In genomic region chr16:81445143-81445922, GRCh38 we compare ENCODE assay signal across 8 cellular contexts. TPM values are rescaled to one million over a fixed set of nuclear protein-coding genes. Genes with fewer than 3 reads are reported as not detected.
DNase-seq lines count a peak whose midpoint lies in the region; ATAC-seq and TF ChIP-seq lines count a peak whose summit lies in the region.

No MANE protein-coding gene starts in this region.

- peak; percentile 26 for ATAC-seq in HG02884 (IDR thresholded peaks at IDR 0.05; ENCODE audit: unreplicated experiment)
- peak; percentile 54 for ATAC-seq in stimulated activated effector memory CD8-positive, alpha-beta T cell treated with anti-CD3 and anti-CD28 coated beads, Interleukin-12 subunit alpha, Interleukin-12 subunit beta, amount 100 ng/mL, for 72 hours
- no peak for ATAC-seq in GM21825 (IDR thresholded peaks at IDR 0.05; ENCODE audit: unreplicated experiment)

- no peak for TF ChIP-seq POLR2A in breast epithelium (IDR thresholded peaks at IDR 0.05)

- H3K4me1 Mint-ChIP-seq in stimulated activated effector memory CD8-positive, alpha-beta T cell treated with anti-CD3 and anti-CD28 coated beads, Interleukin-12 subunit alpha, Interleukin-12 subunit beta, amount 100 ng/mL, for 72 hours = peaks cover 63% of the 10 kb centered on the region

- peak overlapping the region; percentile 86 to 95 (median 87) for H3K4me3 ChIP-seq in breast epithelium
- peak overlapping the region; percentile 63 for H3K4me3 ChIP-seq in kidney epithelial cell (ENCODE audit: low read depth, low read length)

- intact Hi-C loops in breast epithelium (cut with DNase I; ENCODE audit: low total_unique reads) = no loop called here

- H3K27ac ChIP-seq in breast epithelium = peak overlapping the region; percentile 87 to 95

- H3K27ac Mint-ChIP-seq in stimulated activated effector memory CD8-positive, alpha-beta T cell treated with anti-CD3 and anti-CD28 coated beads, Interleukin-12 subunit alpha, Interleukin-12 subunit beta, amount 100 ng/mL, for 72 hours = peak overlapping the region; percentile 92

- no peaks in the 10 kb centered on the region for H3K36me3 ChIP-seq in breast epithelium
- no peaks in the 10 kb centered on the region for H3K36me3 ChIP-seq in kidney epithelial cell (ENCODE audit: control insufficient read depth, insufficient read depth, low read length)

- H3K4me3 Mint-ChIP-seq in stimulated activated effector memory CD8-positive, alpha-beta T cell treated with anti-CD3 and anti-CD28 coated beads, Interleukin-12 subunit alpha, Interleukin-12 subunit beta, amount 100 ng/mL, for 72 hours = peak overlapping the region; percentile 85

- H3K4me1 ChIP-seq in breast epithelium = peaks cover 0 to 3% of the 10 kb centered on the region in 2 donors

- DNase-seq in NCI-H526 (lab: John Stamatoyannopoulos, UW) (peak; percentile 16 to 56), NCI-H526 treated with DMSO at 0.1 percent for 48 hours (lab: John Stamatoyannopoulos, UW) (no peak), SW480 (ENCODE audit: low spot score) (peak; percentile 60), breast epithelium (ENCODE audit: low spot score in 2 of 2) (peak in 1 of 2 donors; percentile 64), kidney epithelial cell (ENCODE audit: low read depth) (no peak)
- peak; percentile 38 to 78 for DNase-seq in stimulated activated effector memory CD8-positive, alpha-beta T cell treated with anti-CD3 and anti-CD28 coated beads, Interleukin-12 subunit alpha, Interleukin-12 subunit beta, amount 100 ng/mL, for 72 hours (ENCODE audit: low spot score in 2 of 2)

- TF ChIP-seq CTCF in breast epithelium (IDR thresholded peaks at IDR 0.05) = no peak
- peak; percentile 29 for TF ChIP-seq CTCF in kidney epithelial cell (IDR thresholded peaks at IDR 0.05; ENCODE audit: insufficient read depth, low read length, poor library complexity, severe bottlenecking)

- H3K36me3 Mint-ChIP-seq in stimulated activated effector memory CD8-positive, alpha-beta T cell treated with anti-CD3 and anti-CD28 coated beads, Interleukin-12 subunit alpha, Interleukin-12 subunit beta, amount 100 ng/mL, for 72 hours = peaks cover 19% of the 10 kb centered on the region

- no peaks in the 10 kb centered on the region for H3K9me3 ChIP-seq in breast epithelium

- H3K27me3 ChIP-seq in breast epithelium = no peaks in the 10 kb centered on the region
- H3K27me3 ChIP-seq in kidney epithelial cell (ENCODE audit: control insufficient read depth, insufficient read depth, low read length) = peaks cover 9% of the 10 kb centered on the region

- H3K9me3 Mint-ChIP-seq in stimulated activated effector memory CD8-positive, alpha-beta T cell treated with anti-CD3 and anti-CD28 coated beads, Interleukin-12 subunit alpha, Interleukin-12 subunit beta, amount 100 ng/mL, for 72 hours = no peaks in the 10 kb centered on the region

RNA-seq across cellular contexts. Expression of gene CMIP, which starts 0.7 kb away (rescaled TPM):
- total RNA-seq in breast epithelium = 10 to 100 TPM; 14.9 to 23.9 (median 17.6) TPM
- total RNA-seq in kidney epithelial cell = 27.7 and 41.6 TPM in 2 replicates

Comparison
In these comparisons a context has a peak if more than half of its experiments do, and no peak if none do; other contexts are left out.
1. DNase-seq: peak in NCI-H526 (2 of 2), SW480 (single experiment) and stimulated activated effector memory CD8-positive, alpha-beta T cell treated with anti-CD3 and anti-CD28 coated beads, Interleukin-12 subunit alpha, Interleukin-12 subunit beta, amount 100 ng/mL, for 72 hours (2 of 2); none in NCI-H526 treated with DMSO at 0.1 percent for 48 hours (single experiment) and kidney epithelial cell (single experiment).